Comparison of ENCODE assay signal across 15 cellular contexts in the genomic region with DNA sequence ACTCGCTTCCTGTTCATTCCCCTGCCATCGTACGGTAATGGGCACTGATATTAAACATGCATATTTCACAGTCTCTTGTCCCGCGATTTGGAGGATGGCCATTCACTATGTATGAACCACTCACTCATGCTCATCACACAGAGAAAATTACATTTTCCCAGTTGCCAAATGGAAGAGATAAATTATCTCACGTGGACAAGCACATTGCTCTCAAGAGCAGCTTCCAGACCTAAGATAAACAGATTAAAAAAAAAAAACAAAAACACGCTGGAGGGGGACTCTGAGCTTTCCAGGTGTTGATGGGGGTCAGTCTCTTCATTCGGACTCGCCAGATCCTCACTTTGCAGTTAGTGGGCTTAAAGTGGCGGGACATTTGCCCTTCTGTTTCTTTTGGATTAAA. TPM values are rescaled to one million over a fixed set of nuclear protein-coding genes. Genes with fewer than 3 reads are reported as not detected.
"Had no signal": no experiment of that assay in that cellular context is flagged by ENCODE, and none has a peak within 500 bp of the region (broad histone marks: within the 10 kb centered on the region; RNA-seq: fewer than 3 reads in every experiment).

No MANE protein-coding gene starts in this region.

- DNase-seq: activated CD4-positive, alpha-beta T cell treated with anti-CD3 and anti-CD28 coated beads for 48 hours; activated CD8-positive, alpha-beta T cell treated with anti-CD3 and anti-CD28 coated beads, Interleukin-2, amount 10 ng/mL, durations not matched to agents 7 days and 5 days; activated naive CD4-positive, alpha-beta T cell treated with anti-CD3 and anti-CD28 coated beads for 36 hours; adrenal gland; caudate nucleus; colonic mucosa; foreskin keratinocyte; left cardiac atrium; naive thymus-derived CD4-positive, alpha-beta T cell; sigmoid colon; stimulated activated CD4-positive, alpha-beta T cell treated with anti-CD3 and anti-CD28 coated beads, Interleukin-2, amount 100 ng/mL, for 24 hours; stimulated activated naive B cell treated with anti-CD40 and anti-IgM and Interleukin-4, amounts not matched to agents 10 μg/mL and 1 μg/mL and 100 μg/mL, for 72 hours; upper lobe of right lung had no signal

- ATAC-seq: activated CD8-positive, alpha-beta T cell treated with anti-CD3 and anti-CD28 coated beads, Interleukin-2, amount 10 ng/mL, durations not matched to agents 7 days and 5 days; activated T-helper 17 cell treated with anti-CD3 and anti-CD28 coated beads, Interleukin-2, amount 50 U/mL, for 72 hours; foreskin keratinocyte; left cardiac atrium; naive thymus-derived CD4-positive, alpha-beta T cell; stimulated activated naive B cell treated with anti-CD40 and anti-IgM and Interleukin-4, amounts not matched to agents 10 μg/mL and 1 μg/mL and 100 μg/mL, for 72 hours; upper lobe of right lung had no signal

- H3K4me3 Mint-ChIP-seq: activated CD8-positive, alpha-beta T cell treated with anti-CD3 and anti-CD28 coated beads, Interleukin-2, amount 10 ng/mL, durations not matched to agents 7 days and 5 days had no signal

- H3K27ac Mint-ChIP-seq: activated CD8-positive, alpha-beta T cell treated with anti-CD3 and anti-CD28 coated beads, Interleukin-2, amount 10 ng/mL, durations not matched to agents 7 days and 5 days; activated naive CD4-positive, alpha-beta T cell treated with anti-CD3 and anti-CD28 coated beads for 36 hours; activated T-helper 17 cell treated with anti-CD3 and anti-CD28 coated beads, Interleukin-2, amount 50 U/mL, for 72 hours; naive thymus-derived CD4-positive, alpha-beta T cell; stimulated activated naive B cell treated with anti-CD40 and anti-IgM and Interleukin-4, amounts not matched to agents 10 μg/mL and 1 μg/mL and 100 μg/mL, for 72 hours had no signal

- H3K4me1 Mint-ChIP-seq: activated T-helper 17 cell treated with anti-CD3 and anti-CD28 coated beads, Interleukin-2, amount 50 U/mL, for 72 hours had no signal

RNA-seq across cellular contexts. Expression of a gene that starts 1.7 kb away (rescaled TPM):
- total RNA-seq: activated CD8-positive, alpha-beta T cell treated with anti-CD3 and anti-CD28 coated beads, Interleukin-2, amount 10 ng/mL, durations not matched to agents 7 days and 5 days; activated naive CD4-positive, alpha-beta T cell treated with anti-CD3 and anti-CD28 coated beads for 36 hours; activated T-helper 17 cell treated with anti-CD3 and anti-CD28 coated beads, Interleukin-2, amount 50 U/mL, for 72 hours; foreskin keratinocyte; naive thymus-derived CD4-positive, alpha-beta T cell; pulmonary artery endothelial cell had no signal
